In the genomic region with DNA sequence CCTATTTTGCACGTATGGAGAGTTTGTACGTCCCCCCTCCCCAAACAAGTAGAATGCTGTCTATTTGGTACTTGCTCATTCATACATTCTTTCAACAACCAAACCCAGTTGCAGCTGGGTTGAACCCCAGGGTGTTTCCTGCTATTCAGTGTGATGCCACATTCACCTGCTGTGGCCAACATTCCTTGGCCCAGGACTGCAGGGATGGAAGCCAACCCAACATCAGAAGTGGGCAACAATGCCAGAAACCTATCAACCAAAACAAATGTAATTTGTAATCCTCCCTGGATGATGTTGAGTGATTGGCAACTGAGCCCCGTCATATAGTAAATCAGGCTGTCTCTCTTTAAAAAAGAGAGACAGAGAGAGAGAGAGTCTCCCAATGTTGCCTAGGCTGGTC, we compare ENCODE assay signal across 10 cellular contexts. TPM values are rescaled to one million over a fixed set of nuclear protein-coding genes. Genes with fewer than 3 reads are reported as not detected.
DNase-seq lines count a peak whose midpoint lies in the region; ATAC-seq and TF ChIP-seq lines count a peak whose summit lies in the region.
"Had no signal": no experiment of that assay in that cellular context is flagged by ENCODE, and none has a peak within 500 bp of the region (broad histone marks: within the 10 kb centered on the region; RNA-seq: fewer than 3 reads in every experiment).

No MANE protein-coding gene starts in this region.

- TF ChIP-seq CTCF in IMR-90 (conservative IDR thresholded peaks at IDR 0.05; ENCODE audit: low read depth, low read length) (no peak), prostate gland (IDR thresholded peaks at IDR 0.05) (no peak)

- peaks cover 39 to 74% of the 10 kb centered on the region in 2 experiments for H3K79me1 ChIP-seq in IMR-90 (ENCODE audit: low read depth in 1 of 2, low read length in 2 of 2)

- no peak for TF ChIP-seq RAD21 in IMR-90 (IDR thresholded peaks at IDR 0.05; ENCODE audit: low read length)

- peak overlapping the region; percentile 50; the same call in 1 of the 2 replicates for H3K23ac ChIP-seq in IMR-90 (ENCODE audit: low read depth, low read length)

- H3K9ac ChIP-seq in IMR-90 (ENCODE audit: low read depth, low read length) = no peak overlapping the region
- peak overlapping the region; percentile 36 for H3K9ac ChIP-seq in adipocyte (ENCODE audit: low read length)
- H3K9ac ChIP-seq: parathyroid adenoma had no signal

- ATAC-seq in IMR-90 (ENCODE audit: low read depth) (no peak), HG02840 (IDR thresholded peaks at IDR 0.05; ENCODE audit: low FRiP score, unreplicated experiment) (no peak)

- peak overlapping the region; percentile 5; the same call in 1 of the 2 replicates for H3K56ac ChIP-seq in IMR-90 (ENCODE audit: extremely low read depth, insufficient read depth, low read length)

- H2AK5ac ChIP-seq in IMR-90 (ENCODE audit: low read depth, low read length) = peak overlapping the region; percentile 62; the same call in 1 of the 2 replicates

- peak overlapping the region; percentile 35; the same call in 1 of the 2 replicates for H4K5ac ChIP-seq in IMR-90 (ENCODE audit: low read depth, low read length)

- intact Hi-C loops in IMR-90 (cut with micrococcal nuclease) (loop anchor here (10.0 kb wide), 1 partner anchor 216 kb away; no protein-coding TSS in a partner anchor), prostate gland (cut with DNase I) (loop anchor here (10.0 kb wide), 2 partner anchors 186 to 216 kb away; a partner anchor contains a TSS)

- H2BK15ac ChIP-seq in IMR-90 (ENCODE audit: low read depth, low read length) = peak overlapping the region; percentile 13; the same call in 1 of the 3 replicates

- H4K91ac ChIP-seq in IMR-90 (ENCODE audit: insufficient read depth, low read depth, low read length) = peak overlapping the region; percentile 53; the same call in 1 of the 2 replicates

- H3K4me1 ChIP-seq in IMR-90 (ENCODE audit: control insufficient read depth, insufficient read depth, low read length) (peaks cover 46% of the 10 kb centered on the region), adipocyte (ENCODE audit: control insufficient read depth, insufficient read depth, low read length) (peaks cover 54% of the 10 kb centered on the region), prostate gland (replicated peaks) (no peaks in the 10 kb centered on the region)
- H3K4me1 ChIP-seq: parathyroid adenoma had no signal

- DNase-seq in A172 (ENCODE audit: low spot score) (peak; percentile 75), IMR-90 (no peak), adipocyte (ENCODE audit: low read depth) (no peak), kidney glomerular epithelial cell (lab: John Stamatoyannopoulos, UW) (peak; percentile 13), HPDE6-E6E7 (ENCODE audit: extremely low spot score) (no peak), prostate gland (ENCODE audit: low spot score) (no peak)
- DNase-seq in NK-92 treated with Interleukin-12 subunit alpha and Interleukin-12 subunit beta, amount 100 ng/mL, for 24 hours (lab: John Stamatoyannopoulos, UW) = no peak
- DNase-seq: NCI-H524 had no signal

- H3K4ac ChIP-seq in IMR-90 (ENCODE audit: low read depth, low read length) = peak overlapping the region; percentile 43

- H3K4me3 ChIP-seq in IMR-90 (ENCODE audit: insufficient read depth, low read depth, low read length) (no peak overlapping the region), adipocyte (ENCODE audit: low read length) (peak overlapping the region; percentile 9), prostate gland (no peak overlapping the region)

- no TSS peak for BruUV-seq in IMR-90 (replicated peaks; lab: Mats Ljungman, UMichigan)

- peak overlapping the region; percentile 81; the same call in 1 of the 2 replicates for H3K18ac ChIP-seq in IMR-90 (ENCODE audit: low read depth, low read length)

- H2BK120ac ChIP-seq in IMR-90 (ENCODE audit: low read depth, low read length) = peak overlapping the region; percentile 68

- in situ Hi-C loops in IMR-90 (cut with MboI; ENCODE audit: low sequenced_read_pairs) = loop anchor here (10.0 kb wide), 1 partner anchor 216 kb away; no protein-coding TSS in a partner anchor

- peak overlapping the region; percentile 24; the same call in 1 of the 2 replicates for H3K27ac ChIP-seq in IMR-90 (ENCODE audit: insufficient read depth, low read length)
- no peak overlapping the region for H3K27ac ChIP-seq in prostate gland
- H3K27ac ChIP-seq: parathyroid adenoma had no signal

- peak overlapping the region; percentile 75 for H3K4me2 ChIP-seq in IMR-90 (ENCODE audit: low read depth, low read length)

- peak overlapping the region; percentile 25 to 65; a peak in 1 of 4 replicates for H4K8ac ChIP-seq in IMR-90 (ENCODE audit: low read depth in 2 of 2, low read length in 2 of 2)

- WGBS in IMR-90 (ENCODE audit: extremely low coverage in 2 of 2, insufficient read length in 1 of 2), 2 experiments = no CpG with 5 or more reads among the region's 3 CpGs
- WGBS in prostate gland = 55% methylated on average over 3 of the region's 3 CpGs

- H3K36me3 ChIP-seq in IMR-90 (ENCODE audit: control insufficient read depth, insufficient read depth, low read length) = peaks cover 7% of the 10 kb centered on the region; the same call in 1 of the 2 replicates
- no peaks in the 10 kb centered on the region for H3K36me3 ChIP-seq in adipocyte (ENCODE audit: control insufficient read depth, insufficient read depth, low read length, severe bottlenecking)
- H3K36me3 ChIP-seq in prostate gland = no peaks in the 10 kb centered on the region

- POLR2A ChIA-PET in IMR-90 (lab: Charles Lee; ENCODE audit: unreplicated experiment) = no interaction called here

- CTCF ChIA-PET in IMR-90 (lab: Yijun Ruan, JAX) = interaction anchor here (0.6 to 1.4 kb wide), 2 partner anchors 24 to 103 kb away, joined by 4 to 7 read pairs; no protein-coding TSS in a partner anchor

- no peak overlapping the region for H2AK9ac ChIP-seq in IMR-90 (replicated peaks; ENCODE audit: low read depth, low read length, poor library complexity)

- H4K20me1 ChIP-seq in IMR-90 (ENCODE audit: insufficient read depth, low read length) = peaks cover 49% of the 10 kb centered on the region

- H3K9me1 ChIP-seq in IMR-90 (ENCODE audit: insufficient read depth, low read length) = peaks cover 45% of the 10 kb centered on the region

- H2BK20ac ChIP-seq in IMR-90 (ENCODE audit: low read depth, low read length) = peak overlapping the region; percentile 27; the same call in 1 of the 2 replicates

- H2AFZ ChIP-seq in IMR-90 (replicated peaks; ENCODE audit: low read length, poor library complexity) = no peak overlapping the region
- H2AFZ ChIP-seq: parathyroid adenoma had no signal

- H3K9me3 ChIP-seq in IMR-90 (ENCODE audit: control insufficient read depth, insufficient read depth, low read length) (no peaks in the 10 kb centered on the region), adipocyte (ENCODE audit: control insufficient read depth, low read length) (no peaks in the 10 kb centered on the region), prostate gland (no peaks in the 10 kb centered on the region)

- TF ChIP-seq POLR2A in IMR-90 (IDR thresholded peaks at IDR 0.05; ENCODE audit: low read depth, low read length) (no peak), prostate gland (IDR thresholded peaks at IDR 0.05) (no peak)

- no peaks in the 10 kb centered on the region for H3K27me3 ChIP-seq in IMR-90 (ENCODE audit: control insufficient read depth, insufficient read depth, low read length)
- no peaks in the 10 kb centered on the region for H3K27me3 ChIP-seq in adipocyte (replicated peaks; ENCODE audit: control insufficient read depth, insufficient read depth, low read length)
- H3K27me3 ChIP-seq in prostate gland (replicated peaks; ENCODE audit: insufficient read depth) = no peaks in the 10 kb centered on the region

- 0 out of 2 replicates have a peak overlapping the region, but pooled peaks have one; percentile 54 for H3K14ac ChIP-seq in IMR-90 (replicated peaks; ENCODE audit: low read depth, low read length)

- dilution Hi-C loops in IMR-90 (cut with HindIII; ENCODE audit: low sequenced_read_pairs, unreplicated experiment) = no loop called here

- peak overlapping the region; percentile 31 for H2BK5ac ChIP-seq in IMR-90 (ENCODE audit: low read depth, low read length, poor library complexity, severe bottlenecking)

TF ChIP-seq in IMR-90, 13 proteins besides CTCF, POLR2A, EP300 and RAD21:
- no peak for TF ChIP-seq RCOR1 (IDR thresholded peaks at IDR 0.05; ENCODE audit: insufficient replicate concordance, low read length)
- TF ChIP-seq, protein P1, sequence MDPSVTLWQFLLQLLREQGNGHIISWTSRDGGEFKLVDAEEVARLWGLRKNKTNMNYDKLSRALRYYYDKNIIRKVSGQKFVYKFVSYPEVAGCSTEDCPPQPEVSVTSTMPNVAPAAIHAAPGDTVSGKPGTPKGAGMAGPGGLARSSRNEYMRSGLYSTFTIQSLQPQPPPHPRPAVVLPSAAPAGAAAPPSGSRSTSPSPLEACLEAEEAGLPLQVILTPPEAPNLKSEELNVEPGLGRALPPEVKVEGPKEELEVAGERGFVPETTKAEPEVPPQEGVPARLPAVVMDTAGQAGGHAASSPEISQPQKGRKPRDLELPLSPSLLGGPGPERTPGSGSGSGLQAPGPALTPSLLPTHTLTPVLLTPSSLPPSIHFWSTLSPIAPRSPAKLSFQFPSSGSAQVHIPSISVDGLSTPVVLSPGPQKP (IDR thresholded peaks at IDR 0.05; ENCODE audit: borderline replicate concordance, low read depth, low read length) = no peak
- no peak for TF ChIP-seq BHLHE40 (IDR thresholded peaks at IDR 0.05; ENCODE audit: low read depth, low read length)
- no peak for TF ChIP-seq MAZ (IDR thresholded peaks at IDR 0.05; ENCODE audit: borderline replicate concordance, low read depth, low read length)
- no peak for TF ChIP-seq NFE2L2 (IDR thresholded peaks at IDR 0.05; ENCODE audit: low read depth, low read length)
- no peak for TF ChIP-seq MAFK (IDR thresholded peaks at IDR 0.05; ENCODE audit: low read depth, low read length)
- TF ChIP-seq SMC3 (IDR thresholded peaks at IDR 0.05; ENCODE audit: low read depth, low read length) = no peak
- no peak for TF ChIP-seq MXI1 (IDR thresholded peaks at IDR 0.05; ENCODE audit: borderline replicate concordance, low read depth, low read length)
- no peak for TF ChIP-seq CEBPB (IDR thresholded peaks at IDR 0.05; ENCODE audit: low read depth, low read length)
- no peak for TF ChIP-seq FOS (IDR thresholded peaks at IDR 0.05; ENCODE audit: low read depth, low read length)
- no peak for TF ChIP-seq RFX5 (IDR thresholded peaks at IDR 0.05; ENCODE audit: low read depth, low read length)

RNA-seq across cellular contexts. Expression of a gene that starts 8.9 kb away (rescaled TPM):
- 127 and 155 TPM in 2 replicates for total RNA-seq in A172 (2014; rRNA removed; shearing (Covaris generic))
- total RNA-seq in IMR-90 (2012; rRNA removed) = 280 and 281 TPM in 2 replicates
- 153 and 178 TPM in 2 replicates for polyA plus RNA-seq in IMR-90 (2012; rRNA removed)
- 55.3 and 126 TPM in 2 replicates for polyA plus RNA-seq in IMR-90 (2012; cell fraction: cytosol; rRNA removed)
- polyA plus RNA-seq in IMR-90 (2012; cell fraction: nucleus; rRNA removed; ENCODE audit: low replicate concordance) = 66.2 and 102 TPM in 2 replicates
- 10 to 100 TPM in 1 of 2 donors, 1 to 10 TPM in 1; 8.2 to 31.2 TPM for total RNA-seq in prostate gland

Comparison
In these comparisons a context has a peak if more than half of its experiments do, and no peak if none do; other contexts are left out.
1. DNase-seq: peak in A172 (single experiment) and kidney glomerular epithelial cell (single experiment); none in IMR-90 (single experiment), adipocyte (single experiment), NK-92 treated with Interleukin-12 subunit alpha and Interleukin-12 subunit beta, amount 100 ng/mL, for 24 hours (single experiment), HPDE6-E6E7 (single experiment) and prostate gland (single experiment).